1 cellular context compared by ENCODE assay signal in the genomic region with DNA sequence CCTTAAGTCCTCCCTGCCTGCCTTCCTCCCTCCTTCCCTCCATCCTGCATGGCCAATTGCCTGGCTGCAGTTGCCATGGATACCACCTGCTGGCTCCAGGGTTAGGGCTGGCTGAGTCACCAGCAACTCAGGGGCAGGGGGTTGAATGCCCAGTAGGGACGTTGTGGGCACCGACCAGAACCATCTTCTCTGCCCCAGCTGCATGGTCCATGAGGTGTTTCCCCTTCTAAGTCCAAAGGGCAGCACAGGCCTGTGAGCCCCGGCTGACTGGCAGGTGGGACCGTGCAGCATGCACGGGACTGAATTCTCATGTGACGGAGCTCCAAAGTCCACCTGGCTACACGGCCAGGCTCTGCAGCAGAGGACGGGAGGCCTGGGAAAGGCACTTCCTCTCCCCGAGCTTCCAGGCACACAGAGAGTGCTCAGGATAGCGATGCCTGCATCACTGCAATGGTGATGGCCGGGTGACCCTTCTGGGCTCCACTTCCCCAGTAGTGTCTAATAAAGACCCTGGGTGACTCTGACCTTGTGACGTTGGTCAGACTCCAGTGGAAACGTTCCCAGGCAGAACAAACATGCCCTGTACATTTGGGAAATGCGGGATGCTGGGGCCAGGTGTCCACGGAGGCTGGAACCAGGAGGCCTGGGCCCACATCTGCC.
TF ChIP-seq lines count a peak whose summit lies in the region.

No MANE protein-coding gene starts in this region.

TF ChIP-seq in HepG2, 621 proteins besides CTCF, POLR2A, EP300 and RAD21 (continued from another document):
- no peak for TF ChIP-seq CAMTA2 (CRISPR knock-in tag; IDR thresholded peaks at IDR 0.05; ENCODE audit: borderline replicate concordance)
- no peak for TF ChIP-seq ZNF253 (CRISPR knock-in tag; IDR thresholded peaks at IDR 0.05; ENCODE audit: borderline replicate concordance)
- peak; percentile 97 for TF ChIP-seq ZNF788 (CRISPR knock-in tag; IDR thresholded peaks at IDR 0.05; ENCODE audit: borderline replicate concordance)
- TF ChIP-seq SIX4 (CRISPR knock-in tag; IDR thresholded peaks at IDR 0.05): peak; percentile 79
- TF ChIP-seq KMT2A (CRISPR knock-in tag; IDR thresholded peaks at IDR 0.05): peak; percentile 59; the same call in 1 of the 2 replicates
- peak; percentile 97; the same call in 1 of the 2 replicates for TF ChIP-seq ZNF772 (CRISPR knock-in tag; IDR thresholded peaks at IDR 0.05)
- peak; percentile 88 for TF ChIP-seq KDM2A (CRISPR knock-in tag; IDR thresholded peaks at IDR 0.05; ENCODE audit: borderline replicate concordance, low read depth)
- no peak for TF ChIP-seq HNRNPH1 (optimal IDR thresholded peaks at IDR 0.05; ENCODE audit: low read depth, low read length)
- TF ChIP-seq TIGD3 (CRISPR knock-in tag; IDR thresholded peaks at IDR 0.05; ENCODE audit: borderline replicate concordance): no peak
- TF ChIP-seq, protein P1, sequence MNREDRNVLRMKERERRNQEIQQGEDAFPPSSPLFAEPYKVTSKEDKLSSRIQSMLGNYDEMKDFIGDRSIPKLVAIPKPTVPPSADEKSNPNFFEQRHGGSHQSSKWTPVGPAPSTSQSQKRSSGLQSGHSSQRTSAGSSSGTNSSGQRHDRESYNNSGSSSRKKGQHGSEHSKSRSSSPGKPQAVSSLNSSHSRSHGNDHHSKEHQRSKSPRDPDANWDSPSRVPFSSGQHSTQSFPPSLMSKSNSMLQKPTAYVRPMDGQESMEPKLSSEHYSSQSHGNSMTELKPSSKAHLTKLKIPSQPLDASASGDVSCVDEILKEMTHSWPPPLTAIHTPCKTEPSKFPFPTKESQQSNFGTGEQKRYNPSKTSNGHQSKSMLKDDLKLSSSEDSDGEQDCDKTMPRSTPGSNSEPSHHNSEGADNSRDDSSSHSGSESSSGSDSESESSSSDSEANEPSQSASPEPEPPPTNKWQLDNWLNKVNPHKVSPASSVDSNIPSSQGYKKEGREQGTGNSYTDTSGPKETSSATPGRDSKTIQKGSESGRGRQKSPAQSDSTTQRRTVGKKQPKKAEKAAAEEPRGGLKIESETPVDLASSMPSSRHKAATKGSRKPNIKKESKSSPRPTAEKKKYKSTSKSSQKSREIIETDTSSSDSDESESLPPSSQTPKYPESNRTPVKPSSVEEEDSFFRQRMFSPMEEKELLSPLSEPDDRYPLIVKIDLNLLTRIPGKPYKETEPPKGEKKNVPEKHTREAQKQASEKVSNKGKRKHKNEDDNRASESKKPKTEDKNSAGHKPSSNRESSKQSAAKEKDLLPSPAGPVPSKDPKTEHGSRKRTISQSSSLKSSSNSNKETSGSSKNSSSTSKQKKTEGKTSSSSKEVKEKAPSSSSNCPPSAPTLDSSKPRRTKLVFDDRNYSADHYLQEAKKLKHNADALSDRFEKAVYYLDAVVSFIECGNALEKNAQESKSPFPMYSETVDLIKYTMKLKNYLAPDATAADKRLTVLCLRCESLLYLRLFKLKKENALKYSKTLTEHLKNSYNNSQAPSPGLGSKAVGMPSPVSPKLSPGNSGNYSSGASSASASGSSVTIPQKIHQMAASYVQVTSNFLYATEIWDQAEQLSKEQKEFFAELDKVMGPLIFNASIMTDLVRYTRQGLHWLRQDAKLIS (CRISPR knock-in tag; IDR thresholded peaks at IDR 0.05): no peak
- TF ChIP-seq, protein P2, sequence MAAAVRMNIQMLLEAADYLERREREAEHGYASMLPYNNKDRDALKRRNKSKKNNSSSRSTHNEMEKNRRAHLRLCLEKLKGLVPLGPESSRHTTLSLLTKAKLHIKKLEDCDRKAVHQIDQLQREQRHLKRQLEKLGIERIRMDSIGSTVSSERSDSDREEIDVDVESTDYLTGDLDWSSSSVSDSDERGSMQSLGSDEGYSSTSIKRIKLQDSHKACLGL (CRISPR knock-in tag; IDR thresholded peaks at IDR 0.05): peak; percentile 89
- TF ChIP-seq ZNF230 (CRISPR knock-in tag; IDR thresholded peaks at IDR 0.05): peak; percentile 90; the same call in 1 of the 2 replicates
- no peak for TF ChIP-seq ZNF326 (CRISPR knock-in tag; IDR thresholded peaks at IDR 0.05; ENCODE audit: borderline replicate concordance)
- TF ChIP-seq PTBP1 (IDR thresholded peaks at IDR 0.05; ENCODE audit: low read depth, low read length, poor library complexity, severe bottlenecking): no peak
- no peak for TF ChIP-seq POLR2AphosphoS2 (IDR thresholded peaks at IDR 0.05; ENCODE audit: low read depth, low read length)
- TF ChIP-seq, protein P3, sequence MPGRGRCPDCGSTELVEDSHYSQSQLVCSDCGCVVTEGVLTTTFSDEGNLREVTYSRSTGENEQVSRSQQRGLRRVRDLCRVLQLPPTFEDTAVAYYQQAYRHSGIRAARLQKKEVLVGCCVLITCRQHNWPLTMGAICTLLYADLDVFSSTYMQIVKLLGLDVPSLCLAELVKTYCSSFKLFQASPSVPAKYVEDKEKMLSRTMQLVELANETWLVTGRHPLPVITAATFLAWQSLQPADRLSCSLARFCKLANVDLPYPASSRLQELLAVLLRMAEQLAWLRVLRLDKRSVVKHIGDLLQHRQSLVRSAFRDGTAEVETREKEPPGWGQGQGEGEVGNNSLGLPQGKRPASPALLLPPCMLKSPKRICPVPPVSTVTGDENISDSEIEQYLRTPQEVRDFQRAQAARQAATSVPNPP (CRISPR knock-in tag; IDR thresholded peaks at IDR 0.05): 0 out of 2 replicates have a peak, but pooled peaks have one; percentile 66
- peak; percentile 94 for TF ChIP-seq ZBTB25 (CRISPR knock-in tag; IDR thresholded peaks at IDR 0.05)
- TF ChIP-seq MTERF4 (CRISPR knock-in tag; IDR thresholded peaks at IDR 0.05): peak; percentile 75; the same call in 1 of the 2 replicates
- peak; percentile 82; the same call in 1 of the 2 replicates for TF ChIP-seq ATF7-NPFF (CRISPR knock-in tag; IDR thresholded peaks at IDR 0.05; ENCODE audit: low read depth)
- TF ChIP-seq, protein P4, sequence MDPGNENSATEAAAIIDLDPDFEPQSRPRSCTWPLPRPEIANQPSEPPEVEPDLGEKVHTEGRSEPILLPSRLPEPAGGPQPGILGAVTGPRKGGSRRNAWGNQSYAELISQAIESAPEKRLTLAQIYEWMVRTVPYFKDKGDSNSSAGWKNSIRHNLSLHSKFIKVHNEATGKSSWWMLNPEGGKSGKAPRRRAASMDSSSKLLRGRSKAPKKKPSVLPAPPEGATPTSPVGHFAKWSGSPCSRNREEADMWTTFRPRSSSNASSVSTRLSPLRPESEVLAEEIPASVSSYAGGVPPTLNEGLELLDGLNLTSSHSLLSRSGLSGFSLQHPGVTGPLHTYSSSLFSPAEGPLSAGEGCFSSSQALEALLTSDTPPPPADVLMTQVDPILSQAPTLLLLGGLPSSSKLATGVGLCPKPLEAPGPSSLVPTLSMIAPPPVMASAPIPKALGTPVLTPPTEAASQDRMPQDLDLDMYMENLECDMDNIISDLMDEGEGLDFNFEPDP (CRISPR knock-in tag; conservative IDR thresholded peaks at IDR 0.05): no peak
- TF ChIP-seq, protein P5, sequence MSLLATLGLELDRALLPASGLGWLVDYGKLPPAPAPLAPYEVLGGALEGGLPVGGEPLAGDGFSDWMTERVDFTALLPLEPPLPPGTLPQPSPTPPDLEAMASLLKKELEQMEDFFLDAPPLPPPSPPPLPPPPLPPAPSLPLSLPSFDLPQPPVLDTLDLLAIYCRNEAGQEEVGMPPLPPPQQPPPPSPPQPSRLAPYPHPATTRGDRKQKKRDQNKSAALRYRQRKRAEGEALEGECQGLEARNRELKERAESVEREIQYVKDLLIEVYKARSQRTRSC (CRISPR knock-in tag; IDR thresholded peaks at IDR 0.05; ENCODE audit: low read depth): no peak
- TF ChIP-seq ZNF274 (CRISPR knock-in tag; IDR thresholded peaks at IDR 0.05): peak; percentile 86
- no peak for TF ChIP-seq ASH2L (IDR thresholded peaks at IDR 0.05; ENCODE audit: insufficient read length, low read depth, low read length)
- TF ChIP-seq ZNF841 (CRISPR knock-in tag; IDR thresholded peaks at IDR 0.05; ENCODE audit: borderline replicate concordance): no peak
- TF ChIP-seq ZMYM2 (CRISPR knock-in tag; IDR thresholded peaks at IDR 0.05): 0 out of 2 replicates have a peak, but pooled peaks have one; percentile 58
- TF ChIP-seq ZFP91 (CRISPR knock-in tag; IDR thresholded peaks at IDR 0.05; ENCODE audit: borderline replicate concordance): peak; percentile 69
- TF ChIP-seq ELF4 (CRISPR knock-in tag; IDR thresholded peaks at IDR 0.05; ENCODE audit: borderline replicate concordance): no peak
- TF ChIP-seq, protein P6, sequence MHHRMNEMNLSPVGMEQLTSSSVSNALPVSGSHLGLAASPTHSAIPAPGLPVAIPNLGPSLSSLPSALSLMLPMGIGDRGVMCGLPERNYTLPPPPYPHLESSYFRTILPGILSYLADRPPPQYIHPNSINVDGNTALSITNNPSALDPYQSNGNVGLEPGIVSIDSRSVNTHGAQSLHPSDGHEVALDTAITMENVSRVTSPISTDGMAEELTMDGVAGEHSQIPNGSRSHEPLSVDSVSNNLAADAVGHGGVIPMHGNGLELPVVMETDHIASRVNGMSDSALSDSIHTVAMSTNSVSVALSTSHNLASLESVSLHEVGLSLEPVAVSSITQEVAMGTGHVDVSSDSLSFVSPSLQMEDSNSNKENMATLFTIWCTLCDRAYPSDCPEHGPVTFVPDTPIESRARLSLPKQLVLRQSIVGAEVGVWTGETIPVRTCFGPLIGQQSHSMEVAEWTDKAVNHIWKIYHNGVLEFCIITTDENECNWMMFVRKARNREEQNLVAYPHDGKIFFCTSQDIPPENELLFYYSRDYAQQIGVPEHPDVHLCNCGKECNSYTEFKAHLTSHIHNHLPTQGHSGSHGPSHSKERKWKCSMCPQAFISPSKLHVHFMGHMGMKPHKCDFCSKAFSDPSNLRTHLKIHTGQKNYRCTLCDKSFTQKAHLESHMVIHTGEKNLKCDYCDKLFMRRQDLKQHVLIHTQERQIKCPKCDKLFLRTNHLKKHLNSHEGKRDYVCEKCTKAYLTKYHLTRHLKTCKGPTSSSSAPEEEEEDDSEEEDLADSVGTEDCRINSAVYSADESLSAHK (CRISPR knock-in tag; IDR thresholded peaks at IDR 0.05; ENCODE audit: borderline replicate concordance): 0 out of 2 replicates have a peak, but pooled peaks have one; percentile 66
- TF ChIP-seq TOE1 (CRISPR knock-in tag; IDR thresholded peaks at IDR 0.05): peak; percentile 76; the same call in 1 of the 2 replicates
- peak; percentile 80; the same call in 1 of the 2 replicates for TF ChIP-seq MTF1 (CRISPR knock-in tag; IDR thresholded peaks at IDR 0.05)
- TF ChIP-seq ZNF792 (CRISPR knock-in tag; IDR thresholded peaks at IDR 0.05): peak; percentile 92
- TF ChIP-seq ZNF20 (CRISPR knock-in tag; IDR thresholded peaks at IDR 0.05): no peak
- TF ChIP-seq ZBTB26 (CRISPR knock-in tag; IDR thresholded peaks at IDR 0.05; ENCODE audit: borderline replicate concordance): peak; percentile 84
- TF ChIP-seq PHB2 (IDR thresholded peaks at IDR 0.05; ENCODE audit: partially characterized antibody): no peak
- TF ChIP-seq GABPB1 (CRISPR knock-in tag; IDR thresholded peaks at IDR 0.05): peak; percentile 78
- no peak for TF ChIP-seq ZNF24 (IDR thresholded peaks at IDR 0.05)
- no peak for TF ChIP-seq ARNT (IDR thresholded peaks at IDR 0.05)
- peak; percentile 69; the same call in 1 of the 2 replicates for TF ChIP-seq ZSCAN22 (CRISPR knock-in tag; IDR thresholded peaks at IDR 0.05)
- TF ChIP-seq ZNF34 (CRISPR knock-in tag; IDR thresholded peaks at IDR 0.05; ENCODE audit: borderline replicate concordance): no peak
- peak; percentile 79; the same call in 1 of the 2 replicates for TF ChIP-seq KMT2B (CRISPR knock-in tag; IDR thresholded peaks at IDR 0.05)
- no peak for TF ChIP-seq SRSF4 (IDR thresholded peaks at IDR 0.05; ENCODE audit: low read depth, low read length, poor library complexity, severe bottlenecking)
- 0 out of 2 replicates have a peak, but pooled peaks have one; percentile 8 for TF ChIP-seq ZNF550 (CRISPR knock-in tag; IDR thresholded peaks at IDR 0.05; ENCODE audit: borderline replicate concordance)
- TF ChIP-seq FLYWCH1 (CRISPR knock-in tag; IDR thresholded peaks at IDR 0.05): 0 out of 2 replicates have a peak, but pooled peaks have one; percentile 80
